23 cellular contexts compared by ENCODE assay signal in genomic region chr15:85491663-85492062, GRCh38.
DNase-seq lines count a peak whose midpoint lies in the region; ATAC-seq, FAIRE-seq and TF ChIP-seq lines count a peak whose summit lies in the region.
"Had no signal": no experiment of that assay in that cellular context is flagged by ENCODE, and none has a peak within 500 bp of the region (broad histone marks: within the 10 kb centered on the region; RNA-seq: fewer than 3 reads in every experiment).

No MANE protein-coding gene starts in this region.

- H3K9me3 Mint-ChIP-seq in memory B cell, result no peaks in the 10 kb centered on the region
- H3K9me3 Mint-ChIP-seq in naive thymus-derived CD8-positive, alpha-beta T cell, result no peaks in the 10 kb centered on the region
- H3K9me3 Mint-ChIP-seq: CD8-positive, alpha-beta T cell had no signal

- no peaks in the 10 kb centered on the region for H3K27me3 ChIP-seq in WERI-Rb-1 (ENCODE audit: insufficient read depth, low read depth, severe bottlenecking)
- H3K27me3 ChIP-seq: MG63, SJCRH30 had no signal

- no peaks in the 10 kb centered on the region for H3K9me3 ChIP-seq in WERI-Rb-1 (ENCODE audit: severe bottlenecking)
- H3K9me3 ChIP-seq: Caco-2, MG63, SJCRH30 had no signal

- ATAC-seq in memory B cell (ENCODE audit: low read depth) (peak; percentile 80), GM18861 (IDR thresholded peaks at IDR 0.05; ENCODE audit: unreplicated experiment) (no peak), left lobe of liver (no peak)
- no peak for ATAC-seq in naive thymus-derived CD8-positive, alpha-beta T cell
- ATAC-seq: CD8-positive, alpha-beta T cell; SK-N-SH treated with all-trans-retinoic acid at 6 μM for 48 hours had no signal

- H3K27me3 Mint-ChIP-seq in memory B cell, result no peaks in the 10 kb centered on the region
- no peaks in the 10 kb centered on the region for H3K27me3 Mint-ChIP-seq in naive thymus-derived CD8-positive, alpha-beta T cell

- peak; percentile 11 for FAIRE-seq in GM19239 (lab: Jason Lieb, UNC)
- FAIRE-seq: H1 had no signal

- no peak overlapping the region for H3K4me3 Mint-ChIP-seq in memory B cell
- no peak overlapping the region for H3K4me3 Mint-ChIP-seq in naive thymus-derived CD8-positive, alpha-beta T cell
- H3K4me3 Mint-ChIP-seq: CD8-positive, alpha-beta T cell had no signal

- no peak for TF ChIP-seq CTCF in WERI-Rb-1 (IDR thresholded peaks at IDR 0.05; ENCODE audit: low read depth, low read length)

- H3K27ac Mint-ChIP-seq in memory B cell, result peak overlapping the region; percentile 49
- H3K27ac Mint-ChIP-seq in naive thymus-derived CD8-positive, alpha-beta T cell, result peak overlapping the region in 1 of 10 donors; percentile 16

- H3K36me3 ChIP-seq in WERI-Rb-1, result peaks cover 42% of the 10 kb centered on the region
- H3K36me3 ChIP-seq: MG63 had no signal

- no peak overlapping the region for H3K4me3 ChIP-seq in WERI-Rb-1 (ENCODE audit: low read depth, low read length)
- H3K4me3 ChIP-seq: MG63, SJCRH30 had no signal

- POLR2A ChIA-PET in naive thymus-derived CD8-positive, alpha-beta T cell (lab: Charles Lee), result no interaction called here

- H3K36me3 Mint-ChIP-seq in memory B cell, result peaks cover 13% of the 10 kb centered on the region
- peaks cover 0 to 23% (median 4%) of the 10 kb centered on the region in 3 donors for H3K36me3 Mint-ChIP-seq in naive thymus-derived CD8-positive, alpha-beta T cell

- peaks cover 58% of the 10 kb centered on the region for H3K4me1 Mint-ChIP-seq in memory B cell
- peaks cover 52 to 92% (median 73%) of the 10 kb centered on the region in 4 donors for H3K4me1 Mint-ChIP-seq in naive thymus-derived CD8-positive, alpha-beta T cell

- DNase-seq in GM19239 (ENCODE audit: insufficient read length, low spot score) (no peak), WERI-Rb-1 (no peak), memory B cell (ENCODE audit: low spot score in 2 of 2) (no peak), left lobe of liver (ENCODE audit: low spot score) (no peak), hepatic stellate cell (ENCODE audit: low spot score) (no peak)
- no peak for DNase-seq in naive thymus-derived CD8-positive, alpha-beta T cell
- DNase-seq: Caco-2; CD8-positive, alpha-beta T cell; DMS79 treated with DMSO at 0.1 percent for 48 hours; GF-D8; HCEC 1CT; IMR-90; KG1; MG63; NCI-H1694; NCI-H2029 treated with DMSO at 0.1 percent for 48 hours; NCI-H2227 treated with DMSO at 0.1 percent for 48 hours; NCI-H774; SJCRH30 had no signal

- peak overlapping the region; percentile 11; the same call in 1 of the 2 replicates for H3K27ac ChIP-seq in WERI-Rb-1
- H3K27ac ChIP-seq: C4-2B, SJCRH30 had no signal
